Comparison of ENCODE assay signal across 26 cellular contexts in the genomic region with DNA sequence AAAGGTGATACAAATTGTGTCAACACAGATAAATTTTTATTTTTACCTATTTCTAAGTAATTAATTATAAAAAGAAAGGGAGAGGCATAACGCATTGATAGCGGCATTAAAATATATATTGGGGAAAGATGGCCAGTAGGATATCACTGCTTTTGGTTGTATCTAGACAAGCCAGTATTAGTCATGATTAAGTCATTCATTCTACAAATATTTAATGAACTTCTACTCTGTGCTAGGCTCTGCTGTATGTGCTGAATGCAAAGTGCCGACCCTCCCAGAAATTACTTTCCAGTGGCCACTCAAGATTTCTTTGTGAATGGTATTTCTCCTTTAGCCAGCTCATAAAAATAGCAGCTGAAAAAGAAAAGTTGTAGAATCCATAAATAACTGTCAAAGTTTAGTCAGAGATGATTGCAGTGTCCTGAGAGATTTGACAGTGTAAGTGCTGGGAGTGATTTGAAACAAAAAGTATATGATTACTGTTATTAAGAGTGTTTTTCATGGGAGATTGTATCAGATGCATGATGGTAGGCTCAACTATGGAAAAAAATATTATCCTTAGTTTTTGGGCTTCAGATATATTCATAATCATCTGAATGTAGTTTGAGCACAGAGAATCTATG.
A peak's percentile ranks its signal among the peaks of the same experiment; 100 is the strongest.
DNase-seq lines count a peak whose midpoint lies in the region; ATAC-seq and TF ChIP-seq lines count a peak whose summit lies in the region.
"Had no signal": no experiment of that assay in that cellular context is flagged by ENCODE, and none has a peak within 500 bp of the region (broad histone marks: within the 10 kb centered on the region; RNA-seq: fewer than 3 reads in every experiment).

No MANE protein-coding gene starts in this region.

- H3F3A ChIP-seq in GM23338 (replicated peaks; ENCODE audit: low read depth), result no peaks in the 10 kb centered on the region

- H3K36me3 Mint-ChIP-seq in nephron progenitor cell (ENCODE audit: low read depth), result no peaks in the 10 kb centered on the region
- H3K36me3 Mint-ChIP-seq in GM23338 (ENCODE audit: low read depth), result no peaks in the 10 kb centered on the region

- H3K4me1 ChIP-seq in GM23338 (ENCODE audit: insufficient read depth), result no peaks in the 10 kb centered on the region
- H3K4me1 ChIP-seq: BLaER1 treated with 17β-estradiol and CSF1 and Interleukin-3, amounts not matched to agents 10 nM and 100 nM had no signal

- H3K27ac Mint-ChIP-seq in nephron progenitor cell, result peak overlapping the region; percentile 35
- H3K27ac Mint-ChIP-seq in GM23338, result no peak overlapping the region
- H3K27ac Mint-ChIP-seq: CD4-positive, alpha-beta T cell; H9; HFFc6 had no signal

- H3K27me3 ChIP-seq in brain microvascular endothelial cell (replicated peaks) (no peaks in the 10 kb centered on the region), GM23338 (ENCODE audit: insufficient read depth) (no peaks in the 10 kb centered on the region)
- H3K27me3 ChIP-seq: BLaER1 treated with 17β-estradiol and CSF1 and Interleukin-3, amounts not matched to agents 10 nM and 100 nM had no signal

- H3K27ac ChIP-seq in brain microvascular endothelial cell, result no peak overlapping the region
- no peak overlapping the region for H3K27ac ChIP-seq in GM23338 (ENCODE audit: low read depth)
- H3K27ac ChIP-seq: BLaER1 treated with 17β-estradiol and CSF1 and Interleukin-3, amounts not matched to agents 10 nM and 100 nM; GM23248; SK-N-MC had no signal

- H3K9me3 Mint-ChIP-seq in nephron progenitor cell (no peaks in the 10 kb centered on the region), GM23338 (no peaks in the 10 kb centered on the region)
- H3K9me3 Mint-ChIP-seq: H9 had no signal

- H3K4me1 Mint-ChIP-seq in nephron progenitor cell (no peaks in the 10 kb centered on the region), GM23338 (no peaks in the 10 kb centered on the region)
- H3K4me1 Mint-ChIP-seq: H9 had no signal

- H2AFZ ChIP-seq in GM23338, result no peak overlapping the region
- H2AFZ ChIP-seq: GM23248 had no signal

- H3K79me2 ChIP-seq in GM23338 (replicated peaks; ENCODE audit: insufficient read depth), result no peaks in the 10 kb centered on the region

- H3K27me3 Mint-ChIP-seq in nephron progenitor cell (ENCODE audit: low read depth, poor library complexity) (peaks cover 3% of the 10 kb centered on the region), GM23338 (ENCODE audit: insufficient read depth, low read depth, poor library complexity) (no peaks in the 10 kb centered on the region)
- H3K27me3 Mint-ChIP-seq: CD4-positive, alpha-beta T cell had no signal

- no peaks in the 10 kb centered on the region for H4K20me1 ChIP-seq in GM23338 (replicated peaks; ENCODE audit: insufficient read depth)
- H4K20me1 ChIP-seq: BLaER1 treated with 17β-estradiol and CSF1 and Interleukin-3, amounts not matched to agents 10 nM and 100 nM had no signal

- TF ChIP-seq CTCF in brain microvascular endothelial cell (IDR thresholded peaks at IDR 0.05; ENCODE audit: low read depth, low read length, missing control alignments), result no peak
- TF ChIP-seq CTCF in nephron progenitor cell (IDR thresholded peaks at IDR 0.05), result no peak
- TF ChIP-seq CTCF in GM23338 (conservative IDR thresholded peaks at IDR 0.05; ENCODE audit: low read depth in 2 of 2), result no peak

- ATAC-seq in GM23338 (no peak), HG03565 (IDR thresholded peaks at IDR 0.05; ENCODE audit: unreplicated experiment) (no peak)

- H3K36me3 ChIP-seq in brain microvascular endothelial cell (replicated peaks), result no peaks in the 10 kb centered on the region
- no peaks in the 10 kb centered on the region for H3K36me3 ChIP-seq in GM23338 (ENCODE audit: insufficient read depth)
- H3K36me3 ChIP-seq: BLaER1 treated with 17β-estradiol and CSF1 and Interleukin-3, amounts not matched to agents 10 nM and 100 nM had no signal

- peak; percentile 23 for DNase-seq in HCEC 1CT
- peak; percentile 54 for DNase-seq in NCI-H69 (lab: John Stamatoyannopoulos, UW)
- DNase-seq in brain microvascular endothelial cell, result peak; percentile 11
- DNase-seq in nephron progenitor cell, result no peak
- DNase-seq in GM23338 (ENCODE audit: low spot score), result no peak
- DNase-seq in middle frontal gyrus (ENCODE audit: extremely low spot score, low spot score), result no peak
- DNase-seq: AML-193; CD4-positive, alpha-beta T cell; GM23248; H9; HFFc6; KG1; MM.1S; NCI-H1092; NCI-H1417 treated with DMSO at 0.1 percent for 48 hours; NCI-H1694 treated with DMSO at 0.1 percent for 48 hours; NCI-H2081 treated with DMSO at 0.1 percent for 48 hours; NCI-H2171; NCI-H446; NCI-H524 treated with DMSO at 0.1 percent for 48 hours; NCI-H82; NK-92 treated with Interleukin-12 subunit alpha and Interleukin-12 subunit beta, amount 100 ng/mL, for 24 hours; SIG-M5 had no signal

- H3K9me2 ChIP-seq in GM23338 (ENCODE audit: insufficient read depth), result no peaks in the 10 kb centered on the region

- in situ Hi-C loops in brain microvascular endothelial cell (cut with HindIII; ENCODE audit: low pct_ligation_motif_present, low sequenced_read_pairs), result no loop called here

- H3K4me3 ChIP-seq in brain microvascular endothelial cell (ENCODE audit: low read depth, low read length), result no peak overlapping the region
- H3K4me3 ChIP-seq in GM23338, result no peak overlapping the region
- H3K4me3 ChIP-seq: BLaER1 treated with 17β-estradiol and CSF1 and Interleukin-3, amounts not matched to agents 10 nM and 100 nM; GM23248; SK-N-MC had no signal

- H3K4me2 ChIP-seq in GM23338, result no peak overlapping the region
- H3K4me2 ChIP-seq: BLaER1 treated with 17β-estradiol and CSF1 and Interleukin-3, amounts not matched to agents 10 nM and 100 nM had no signal

- H3K4me3 Mint-ChIP-seq in nephron progenitor cell (no peak overlapping the region), GM23338 (no peak overlapping the region)
- H3K4me3 Mint-ChIP-seq: CD4-positive, alpha-beta T cell; H9; HFFc6 had no signal

TF ChIP-seq in GM23338, 12 proteins besides CTCF, POLR2A, EP300 and RAD21:
- TF ChIP-seq EZH2 (IDR thresholded peaks at IDR 0.05; ENCODE audit: low read depth, unreplicated experiment) (no peak), NANOG (IDR thresholded peaks at IDR 0.05; ENCODE audit: borderline replicate concordance) (no peak), JUNB (IDR thresholded peaks at IDR 0.05; ENCODE audit: unreplicated experiment) (no peak), ZNF331 (CRISPR knock-in tag; IDR thresholded peaks at IDR 0.05; ENCODE audit: low read depth) (no peak), CREB1 (CRISPR knock-in tag; IDR thresholded peaks at IDR 0.05; ENCODE audit: low read depth) (no peak)
- TF ChIP-seq, protein P1, sequence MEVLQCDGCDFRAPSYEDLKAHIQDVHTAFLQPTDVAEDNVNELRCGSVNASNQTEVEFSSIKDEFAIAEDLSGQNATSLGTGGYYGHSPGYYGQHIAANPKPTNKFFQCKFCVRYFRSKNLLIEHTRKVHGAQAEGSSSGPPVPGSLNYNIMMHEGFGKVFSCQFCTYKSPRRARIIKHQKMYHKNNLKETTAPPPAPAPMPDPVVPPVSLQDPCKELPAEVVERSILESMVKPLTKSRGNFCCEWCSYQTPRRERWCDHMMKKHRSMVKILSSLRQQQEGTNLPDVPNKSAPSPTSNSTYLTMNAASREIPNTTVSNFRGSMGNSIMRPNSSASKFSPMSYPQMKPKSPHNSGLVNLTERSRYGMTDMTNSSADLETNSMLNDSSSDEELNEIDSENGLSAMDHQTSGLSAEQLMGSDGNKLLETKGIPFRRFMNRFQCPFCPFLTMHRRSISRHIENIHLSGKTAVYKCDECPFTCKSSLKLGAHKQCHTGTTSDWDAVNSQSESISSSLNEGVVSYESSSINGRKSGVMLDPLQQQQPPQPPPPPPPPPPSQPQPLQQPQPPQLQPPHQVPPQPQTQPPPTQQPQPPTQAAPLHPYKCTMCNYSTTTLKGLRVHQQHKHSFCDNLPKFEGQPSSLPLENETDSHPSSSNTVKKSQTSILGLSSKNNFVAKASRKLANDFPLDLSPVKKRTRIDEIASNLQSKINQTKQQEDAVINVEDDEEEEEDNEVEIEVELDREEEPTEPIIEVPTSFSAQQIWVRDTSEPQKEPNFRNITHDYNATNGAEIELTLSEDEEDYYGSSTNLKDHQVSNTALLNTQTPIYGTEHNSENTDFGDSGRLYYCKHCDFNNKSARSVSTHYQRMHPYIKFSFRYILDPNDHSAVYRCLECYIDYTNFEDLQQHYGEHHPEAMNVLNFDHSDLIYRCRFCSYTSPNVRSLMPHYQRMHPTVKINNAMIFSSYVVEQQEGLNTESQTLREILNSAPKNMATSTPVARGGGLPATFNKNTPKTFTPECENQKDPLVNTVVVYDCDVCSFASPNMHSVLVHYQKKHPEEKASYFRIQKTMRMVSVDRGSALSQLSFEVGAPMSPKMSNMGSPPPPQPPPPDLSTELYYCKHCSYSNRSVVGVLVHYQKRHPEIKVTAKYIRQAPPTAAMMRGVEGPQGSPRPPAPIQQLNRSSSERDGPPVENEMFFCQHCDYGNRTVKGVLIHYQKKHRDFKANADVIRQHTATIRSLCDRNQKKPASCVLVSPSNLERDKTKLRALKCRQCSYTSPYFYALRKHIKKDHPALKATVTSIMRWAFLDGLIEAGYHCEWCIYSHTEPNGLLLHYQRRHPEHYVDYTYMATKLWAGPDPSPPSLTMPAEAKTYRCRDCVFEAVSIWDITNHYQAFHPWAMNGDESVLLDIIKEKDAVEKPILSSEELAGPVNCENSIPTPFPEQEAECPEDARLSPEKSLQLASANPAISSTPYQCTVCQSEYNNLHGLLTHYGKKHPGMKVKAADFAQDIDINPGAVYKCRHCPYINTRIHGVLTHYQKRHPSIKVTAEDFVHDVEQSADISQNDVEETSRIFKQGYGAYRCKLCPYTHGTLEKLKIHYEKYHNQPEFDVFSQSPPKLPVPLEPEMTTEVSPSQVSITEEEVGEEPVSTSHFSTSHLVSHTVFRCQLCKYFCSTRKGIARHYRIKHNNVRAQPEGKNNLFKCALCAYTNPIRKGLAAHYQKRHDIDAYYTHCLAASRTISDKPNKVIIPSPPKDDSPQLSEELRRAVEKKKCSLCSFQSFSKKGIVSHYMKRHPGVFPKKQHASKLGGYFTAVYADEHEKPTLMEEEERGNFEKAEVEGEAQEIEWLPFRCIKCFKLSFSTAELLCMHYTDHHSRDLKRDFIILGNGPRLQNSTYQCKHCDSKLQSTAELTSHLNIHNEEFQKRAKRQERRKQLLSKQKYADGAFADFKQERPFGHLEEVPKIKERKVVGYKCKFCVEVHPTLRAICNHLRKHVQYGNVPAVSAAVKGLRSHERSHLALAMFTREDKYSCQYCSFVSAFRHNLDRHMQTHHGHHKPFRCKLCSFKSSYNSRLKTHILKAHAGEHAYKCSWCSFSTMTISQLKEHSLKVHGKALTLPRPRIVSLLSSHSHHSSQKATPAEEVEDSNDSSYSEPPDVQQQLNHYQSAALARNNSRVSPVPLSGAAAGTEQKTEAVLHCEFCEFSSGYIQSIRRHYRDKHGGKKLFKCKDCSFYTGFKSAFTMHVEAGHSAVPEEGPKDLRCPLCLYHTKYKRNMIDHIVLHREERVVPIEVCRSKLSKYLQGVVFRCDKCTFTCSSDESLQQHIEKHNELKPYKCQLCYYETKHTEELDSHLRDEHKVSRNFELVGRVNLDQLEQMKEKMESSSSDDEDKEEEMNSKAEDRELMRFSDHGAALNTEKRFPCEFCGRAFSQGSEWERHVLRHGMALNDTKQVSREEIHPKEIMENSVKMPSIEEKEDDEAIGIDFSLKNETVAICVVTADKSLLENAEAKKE (CRISPR knock-in tag; IDR thresholded peaks at IDR 0.05), result no peak

Comparison
In these comparisons a context has a peak if more than half of its experiments do, and no peak if none do; other contexts are left out.
1. DNase-seq: peak in HCEC 1CT (single experiment), NCI-H69 (single experiment) and brain microvascular endothelial cell (single experiment); none in nephron progenitor cell (single experiment), GM23338 (single experiment) and middle frontal gyrus (single experiment).